8 cellular contexts compared by ENCODE assay signal in the genomic region with DNA sequence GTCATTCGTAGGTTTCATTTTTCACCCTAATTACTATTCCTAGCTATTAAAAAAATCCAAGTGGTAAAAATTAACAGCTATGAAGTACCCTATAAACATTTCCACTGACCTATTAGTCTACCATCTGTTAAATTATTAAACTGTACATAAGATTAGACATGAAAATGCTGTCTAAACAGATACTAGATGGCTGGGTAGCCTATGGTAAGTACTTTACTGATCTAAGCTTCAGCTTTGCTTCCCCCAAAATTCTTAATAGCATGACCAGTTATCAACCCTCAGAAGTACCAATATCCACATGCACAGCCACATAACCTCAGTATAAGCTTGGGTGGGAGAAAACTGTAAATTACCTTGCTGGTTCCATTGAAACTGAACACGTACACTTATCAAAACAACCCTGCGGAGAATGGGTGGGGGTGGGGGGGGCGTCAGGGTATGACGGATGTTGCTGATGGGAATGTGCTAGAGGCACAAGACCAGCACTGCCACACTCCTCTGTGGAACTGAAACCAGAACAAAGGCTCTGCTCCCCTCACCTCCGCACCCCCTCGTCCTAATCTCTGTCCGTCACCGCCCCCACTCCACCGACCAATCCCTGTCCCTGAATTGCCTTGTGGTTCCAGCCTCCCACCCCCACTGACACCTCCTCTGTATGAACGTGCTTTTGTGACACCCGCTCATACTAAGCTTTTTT. TPM values are rescaled to one million over a fixed set of nuclear protein-coding genes. Genes with fewer than 3 reads are reported as not detected.
A peak's percentile ranks its signal among the peaks of the same experiment; 100 is the strongest.
DNase-seq lines count a peak whose midpoint lies in the region; ATAC-seq and TF ChIP-seq lines count a peak whose summit lies in the region.

No MANE protein-coding gene starts in this region.

- H3K9me3 Mint-ChIP-seq in GM23338 (no peaks in the 10 kb centered on the region), MCF 10A (ENCODE audit: unreplicated experiment) (no peaks in the 10 kb centered on the region)

- H3K4me1 Mint-ChIP-seq in GM23338, result peaks cover 56% of the 10 kb centered on the region
- peaks cover 21% of the 10 kb centered on the region for H3K4me1 Mint-ChIP-seq in MCF 10A (ENCODE audit: insufficient read depth, unreplicated experiment)

- no peak overlapping the region for H3K27ac ChIP-seq in GM23338 (ENCODE audit: low read depth)
- H3K27ac ChIP-seq in upper lobe of left lung, result peak overlapping the region in 3 of 4 donors; percentile 39 to 58 (median 42)

- no peak for TF ChIP-seq POLR2A in upper lobe of left lung (IDR thresholded peaks at IDR 0.05)

- no peak overlapping the region for H3K4me2 ChIP-seq in GM23338

- H3K4me3 ChIP-seq in GM23338, result no peak overlapping the region
- H3K4me3 ChIP-seq in mucosa of descending colon, result no peak overlapping the region
- H3K4me3 ChIP-seq in upper lobe of left lung, result peak overlapping the region in 1 of 4 donors; percentile 17

- H3K4me1 ChIP-seq in GM23338 (ENCODE audit: insufficient read depth) (peaks cover 43% of the 10 kb centered on the region), mucosa of descending colon (ENCODE audit: low read depth) (peaks cover 19% of the 10 kb centered on the region), upper lobe of left lung (peaks cover 44 to 76% (median 58%) of the 10 kb centered on the region in 4 donors)

- H3K36me3 Mint-ChIP-seq in GM23338 (ENCODE audit: low read depth) (no peaks in the 10 kb centered on the region), MCF 10A (ENCODE audit: insufficient read depth, unreplicated experiment) (no peaks in the 10 kb centered on the region)

- H3K27me3 ChIP-seq in GM23338 (ENCODE audit: insufficient read depth), result no peaks in the 10 kb centered on the region
- no peaks in the 10 kb centered on the region for H3K27me3 ChIP-seq in upper lobe of left lung

- H3K9me3 ChIP-seq in mucosa of descending colon, result no peaks in the 10 kb centered on the region
- H3K9me3 ChIP-seq in upper lobe of left lung, result no peaks in the 10 kb centered on the region

- no peaks in the 10 kb centered on the region for H3F3A ChIP-seq in GM23338 (replicated peaks; ENCODE audit: low read depth)

- BruUV-seq in MCF 10A (replicated peaks; lab: Mats Ljungman, UMichigan), result no TSS peak

- H3K36me3 ChIP-seq in GM23338 (ENCODE audit: insufficient read depth) (no peaks in the 10 kb centered on the region), mucosa of descending colon (ENCODE audit: low read depth) (no peaks in the 10 kb centered on the region), upper lobe of left lung (no peaks in the 10 kb centered on the region)

- H3K27me3 Mint-ChIP-seq in GM23338 (ENCODE audit: insufficient read depth, low read depth, poor library complexity), result peaks cover 6% of the 10 kb centered on the region
- no peaks in the 10 kb centered on the region for H3K27me3 Mint-ChIP-seq in MCF 10A (ENCODE audit: insufficient read depth, unreplicated experiment)

- H3K79me2 ChIP-seq in GM23338 (replicated peaks; ENCODE audit: insufficient read depth), result peaks cover 98% of the 10 kb centered on the region

- POLR2A ChIA-PET in MCF 10A (lab: Yijun Ruan, JAX), result interaction anchor here (0.6 to 1.4 kb wide), 6 partner anchors 12 to 170 kb away, joined by 3 to 5 read pairs (median 3); no protein-coding TSS in a partner anchor

- peaks cover 83% of the 10 kb centered on the region for H4K20me1 ChIP-seq in GM23338 (replicated peaks; ENCODE audit: insufficient read depth)

- TF ChIP-seq CTCF in GM10266 (IDR thresholded peaks at IDR 0.05; ENCODE audit: control insufficient read depth, insufficient read depth, low read depth, missing control alignments), result no peak
- no peak for TF ChIP-seq CTCF in GM23338 (conservative IDR thresholded peaks at IDR 0.05; ENCODE audit: low read depth in 2 of 2)
- TF ChIP-seq CTCF in mucosa of descending colon (IDR thresholded peaks at IDR 0.05), result no peak
- no peak for TF ChIP-seq CTCF in upper lobe of left lung (IDR thresholded peaks at IDR 0.05)
- no peak for TF ChIP-seq CTCF in MCF 10A (IDR thresholded peaks at IDR 0.05; ENCODE audit: unreplicated experiment)

- no peak overlapping the region for H2AFZ ChIP-seq in GM23338

- no peak overlapping the region for H3K4me3 Mint-ChIP-seq in GM23338
- no peak overlapping the region for H3K4me3 Mint-ChIP-seq in MCF 10A (ENCODE audit: unreplicated experiment)

- no peaks in the 10 kb centered on the region for H3K9me2 ChIP-seq in GM23338 (ENCODE audit: insufficient read depth)

- ATAC-seq in GM23338 (peak; percentile 59), mucosa of descending colon (peak; percentile 72), upper lobe of left lung (ENCODE audit: low FRiP score in 2 of 2) (peak; percentile 64 to 84)

- CTCF ChIA-PET in MCF 10A (lab: Yijun Ruan, JAX), result interaction anchor here (0.6 to 2.8 kb wide), 11 partner anchors 10 to 1049 kb away, joined by 3 to 14 read pairs (median 5); no protein-coding TSS in a partner anchor

- H3K27ac Mint-ChIP-seq in GM23338 (peak overlapping the region; percentile 46; the same call in 1 of the 2 replicates), MCF 10A (ENCODE audit: low read depth, unreplicated experiment) (no peak overlapping the region)

- WGBS in upper lobe of left lung, 2 donors, result 33 to 56% methylated on average over 11 to 12 of the region's 12 CpGs

- intact Hi-C loops in mucosa of descending colon (cut with DNase I, micrococcal nuclease) (no loop called here), MCF 10A (cut with micrococcal nuclease) (no loop called here)

- DNase-seq in GM10266 (ENCODE audit: extremely low spot score), result peak; percentile 76
- no peak for DNase-seq in GM23338 (ENCODE audit: low spot score)
- peak; percentile 5 for DNase-seq in NCI-H69 (lab: John Stamatoyannopoulos, UW)
- DNase-seq in activated T-helper 1 cell treated with anti-CD3 and anti-CD28 coated beads, Interleukin-2, amount 50 U/mL, for 16 hours (ENCODE audit: low read depth in 1 of 2, low spot score in 1 of 2), result peak; percentile 19 to 49
- peak in 2 of 3 donors; percentile 49 to 69 for DNase-seq in mucosa of descending colon
- DNase-seq in upper lobe of left lung, result peak in 1 of 2 donors; percentile 72
- no peak for DNase-seq in SKM-1 (lab: John Stamatoyannopoulos, UW; ENCODE audit: unreplicated experiment)
- no peak for DNase-seq in MCF 10A (ENCODE audit: unreplicated experiment)

- TF ChIP-seq EP300 in upper lobe of left lung (IDR thresholded peaks at IDR 0.05), result no peak

TF ChIP-seq in GM23338, 12 proteins besides CTCF, POLR2A, EP300 and RAD21 (continues in another document):
- TF ChIP-seq CREB1 (CRISPR knock-in tag; IDR thresholded peaks at IDR 0.05; ENCODE audit: low read depth), result no peak
- no peak for TF ChIP-seq ZNF331 (CRISPR knock-in tag; IDR thresholded peaks at IDR 0.05; ENCODE audit: low read depth)
- TF ChIP-seq POLR2AphosphoS5 (IDR thresholded peaks at IDR 0.05; ENCODE audit: low read depth), result no peak
- TF ChIP-seq, protein P1, sequence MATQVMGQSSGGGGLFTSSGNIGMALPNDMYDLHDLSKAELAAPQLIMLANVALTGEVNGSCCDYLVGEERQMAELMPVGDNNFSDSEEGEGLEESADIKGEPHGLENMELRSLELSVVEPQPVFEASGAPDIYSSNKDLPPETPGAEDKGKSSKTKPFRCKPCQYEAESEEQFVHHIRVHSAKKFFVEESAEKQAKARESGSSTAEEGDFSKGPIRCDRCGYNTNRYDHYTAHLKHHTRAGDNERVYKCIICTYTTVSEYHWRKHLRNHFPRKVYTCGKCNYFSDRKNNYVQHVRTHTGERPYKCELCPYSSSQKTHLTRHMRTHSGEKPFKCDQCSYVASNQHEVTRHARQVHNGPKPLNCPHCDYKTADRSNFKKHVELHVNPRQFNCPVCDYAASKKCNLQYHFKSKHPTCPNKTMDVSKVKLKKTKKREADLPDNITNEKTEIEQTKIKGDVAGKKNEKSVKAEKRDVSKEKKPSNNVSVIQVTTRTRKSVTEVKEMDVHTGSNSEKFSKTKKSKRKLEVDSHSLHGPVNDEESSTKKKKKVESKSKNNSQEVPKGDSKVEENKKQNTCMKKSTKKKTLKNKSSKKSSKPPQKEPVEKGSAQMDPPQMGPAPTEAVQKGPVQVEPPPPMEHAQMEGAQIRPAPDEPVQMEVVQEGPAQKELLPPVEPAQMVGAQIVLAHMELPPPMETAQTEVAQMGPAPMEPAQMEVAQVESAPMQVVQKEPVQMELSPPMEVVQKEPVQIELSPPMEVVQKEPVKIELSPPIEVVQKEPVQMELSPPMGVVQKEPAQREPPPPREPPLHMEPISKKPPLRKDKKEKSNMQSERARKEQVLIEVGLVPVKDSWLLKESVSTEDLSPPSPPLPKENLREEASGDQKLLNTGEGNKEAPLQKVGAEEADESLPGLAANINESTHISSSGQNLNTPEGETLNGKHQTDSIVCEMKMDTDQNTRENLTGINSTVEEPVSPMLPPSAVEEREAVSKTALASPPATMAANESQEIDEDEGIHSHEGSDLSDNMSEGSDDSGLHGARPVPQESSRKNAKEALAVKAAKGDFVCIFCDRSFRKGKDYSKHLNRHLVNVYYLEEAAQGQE (IDR thresholded peaks at IDR 0.05; ENCODE audit: unreplicated experiment), result no peak
- TF ChIP-seq, protein P2, sequence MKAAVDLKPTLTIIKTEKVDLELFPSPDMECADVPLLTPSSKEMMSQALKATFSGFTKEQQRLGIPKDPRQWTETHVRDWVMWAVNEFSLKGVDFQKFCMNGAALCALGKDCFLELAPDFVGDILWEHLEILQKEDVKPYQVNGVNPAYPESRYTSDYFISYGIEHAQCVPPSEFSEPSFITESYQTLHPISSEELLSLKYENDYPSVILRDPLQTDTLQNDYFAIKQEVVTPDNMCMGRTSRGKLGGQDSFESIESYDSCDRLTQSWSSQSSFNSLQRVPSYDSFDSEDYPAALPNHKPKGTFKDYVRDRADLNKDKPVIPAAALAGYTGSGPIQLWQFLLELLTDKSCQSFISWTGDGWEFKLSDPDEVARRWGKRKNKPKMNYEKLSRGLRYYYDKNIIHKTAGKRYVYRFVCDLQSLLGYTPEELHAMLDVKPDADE (IDR thresholded peaks at IDR 0.05), result no peak
- no peak for TF ChIP-seq STAT1 (IDR thresholded peaks at IDR 0.05; ENCODE audit: unreplicated experiment)
- TF ChIP-seq EZH2phosphoT487 (IDR thresholded peaks at IDR 0.05; ENCODE audit: unreplicated experiment), result no peak
- no peak for TF ChIP-seq EZH2 (IDR thresholded peaks at IDR 0.05; ENCODE audit: low read depth, unreplicated experiment)
- no peak for TF ChIP-seq NANOG (IDR thresholded peaks at IDR 0.05; ENCODE audit: borderline replicate concordance)

RNA-seq across cellular contexts. Expression of a gene that starts 45.3 kb away (rescaled TPM):
- total RNA-seq in GM23338 (2014; rRNA removed; shearing (Covaris generic)), result 50.3 and 53.2 TPM in 2 replicates
- 19.1 and 20.1 TPM in 2 replicates for polyA plus RNA-seq in GM23338 (2016; fragmentation: Nextera tagmentation; extraction: Ambion mirVana)
- total RNA-seq in mucosa of descending colon, result 10 to 100 TPM; 52.4 to 65.1 (median 60.2) TPM
- total RNA-seq in upper lobe of left lung, result 10 to 100 TPM; 16.2 to 49.0 (median 36.7) TPM
- 17.1 and 19.7 TPM in 2 replicates for total RNA-seq in MCF 10A (2022)

Comparison
In these comparisons a context has a peak if more than half of its experiments do, and no peak if none do; other contexts are left out.
1. DNase-seq: peak in GM10266 (single experiment), NCI-H69 (single experiment), activated T-helper 1 cell treated with anti-CD3 and anti-CD28 coated beads, Interleukin-2, amount 50 U/mL, for 16 hours (2 of 2) and mucosa of descending colon (2 of 3); none in GM23338 (single experiment), SKM-1 (single experiment) and MCF 10A (single experiment).
2. Peak in every context shown above with its lines, with median percentiles within 50 percentile points of each other: ATAC-seq.